In the genomic region with DNA sequence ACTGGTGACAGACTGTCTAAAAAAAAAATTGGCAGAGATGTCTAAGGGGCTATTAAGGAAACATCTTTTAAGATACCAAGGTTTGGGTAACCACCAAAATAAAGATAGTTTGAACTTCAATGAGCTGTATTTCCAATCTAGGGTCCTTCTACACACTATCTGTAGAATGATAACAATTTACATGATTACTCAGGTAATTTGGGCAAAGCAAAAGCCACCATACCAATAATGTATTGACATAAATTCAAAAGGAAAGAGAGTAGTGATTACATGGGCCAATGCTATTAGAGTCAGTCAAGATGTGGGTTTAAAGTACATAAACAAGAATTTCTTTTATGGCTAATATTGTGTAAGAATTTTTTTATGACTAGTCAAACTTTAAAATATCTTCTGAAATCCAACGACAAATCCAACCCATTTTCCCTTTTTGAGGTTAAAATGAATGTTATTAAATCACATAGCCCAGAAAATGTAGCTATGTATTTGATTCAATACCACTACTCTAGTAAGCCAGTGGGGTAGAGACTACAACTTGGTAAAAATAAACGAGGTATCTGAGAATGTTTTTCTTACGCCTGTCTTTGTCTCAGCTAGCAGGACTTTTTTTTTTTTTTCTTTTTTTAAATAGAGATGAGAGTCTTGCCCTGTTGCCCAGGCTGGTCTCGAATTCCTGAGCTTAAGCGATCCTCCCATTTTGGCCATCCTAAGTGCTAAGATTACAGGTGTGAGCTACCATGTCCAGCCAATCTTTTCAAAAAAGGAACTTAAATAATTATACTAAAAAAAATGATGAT, we compare ENCODE assay signal across 18 cellular contexts. TPM values are rescaled to one million over a fixed set of nuclear protein-coding genes. Genes with fewer than 3 reads are reported as not detected.
DNase-seq lines count a peak whose midpoint lies in the region; ATAC-seq and TF ChIP-seq lines count a peak whose summit lies in the region.
"Had no signal": no experiment of that assay in that cellular context is flagged by ENCODE, and none has a peak within 500 bp of the region (broad histone marks: within the 10 kb centered on the region; RNA-seq: fewer than 3 reads in every experiment).

No MANE protein-coding gene starts in this region.

- BruUV-seq in Caco-2 (replicated peaks; lab: Mats Ljungman, UMichigan) (no TSS peak), HCT116 (replicated peaks; lab: Mats Ljungman, UMichigan) (no TSS peak)

- H3K36me3 Mint-ChIP-seq in Caco-2 (ENCODE audit: insufficient read depth, unreplicated experiment) (peaks cover 25% of the 10 kb centered on the region), natural killer cell (no peaks in the 10 kb centered on the region)
- H3K36me3 Mint-ChIP-seq in activated naive CD8-positive, alpha-beta T cell = peaks cover 7% of the 10 kb centered on the region

- no peak for TF ChIP-seq RAD21 in HCT116 (IDR thresholded peaks at IDR 0.05; ENCODE audit: low read depth)

- no peaks in the 10 kb centered on the region for H3K9me3 ChIP-seq in Caco-2
- H3K9me3 ChIP-seq in HCT116 (ENCODE audit: control insufficient read depth in 1 of 2, insufficient read depth in 1 of 2, low read depth in 1 of 2, low read length in 2 of 2) = no peaks in the 10 kb centered on the region
- H3K9me3 ChIP-seq: HAP-1, MG63, SJSA1 had no signal

- H3K27me3 ChIP-seq in Caco-2 (replicated peaks; ENCODE audit: control insufficient read depth, insufficient read depth, low read length) = no peaks in the 10 kb centered on the region
- no peaks in the 10 kb centered on the region for H3K27me3 ChIP-seq in HCT116 (ENCODE audit: insufficient read depth, low read length)
- H3K27me3 ChIP-seq: MG63, SJSA1 had no signal

- peaks cover 20% of the 10 kb centered on the region; the same call in 1 of the 2 replicates for H4K20me1 ChIP-seq in HCT116 (ENCODE audit: insufficient read depth)

- H3K9ac ChIP-seq in HCT116 (ENCODE audit: low read length) = no peak overlapping the region
- H3K9ac ChIP-seq: KMS-11 had no signal

- H3K4me1 Mint-ChIP-seq in Caco-2 (ENCODE audit: low read depth, unreplicated experiment) = no peaks in the 10 kb centered on the region
- H3K4me1 Mint-ChIP-seq in activated naive CD8-positive, alpha-beta T cell (ENCODE audit: low read depth) = peaks cover 14% of the 10 kb centered on the region
- H3K4me1 Mint-ChIP-seq in natural killer cell = peaks cover 14 to 17% of the 10 kb centered on the region in 2 donors

- TF ChIP-seq CTCF in Caco-2 (IDR thresholded peaks at IDR 0.05; ENCODE audit: insufficient read depth in 1 of 2, low read depth in 1 of 2, low read length in 1 of 2, severe bottlenecking in 1 of 2, unreplicated experiment in 1 of 2) (no peak), HCT116 (IDR thresholded peaks at IDR 0.05 in 2 of 3, conservative IDR thresholded peaks at IDR 0.05 in 1 of 3; ENCODE audit: borderline replicate concordance in 1 of 3, insufficient read depth in 1 of 3, low read depth in 2 of 3, low read length in 2 of 3) (no peak), natural killer cell (IDR thresholded peaks at IDR 0.05) (no peak)

- no peak overlapping the region for H3K4me2 ChIP-seq in HCT116 (ENCODE audit: low read length)
- H3K4me2 ChIP-seq: KMS-11 had no signal

- no peak for TF ChIP-seq POLR2A in HCT116 (IDR thresholded peaks at IDR 0.05; ENCODE audit: borderline replicate concordance, extremely low read depth, insufficient read depth, insufficient read length)

- peak overlapping the region; percentile 14 for H3K27ac Mint-ChIP-seq in Caco-2 (ENCODE audit: unreplicated experiment)
- H3K27ac Mint-ChIP-seq in activated naive CD8-positive, alpha-beta T cell = peak overlapping the region; percentile 61
- H3K27ac Mint-ChIP-seq in natural killer cell = peak overlapping the region; percentile 62 to 68
- H3K27ac Mint-ChIP-seq: CD4-positive, CD25-positive, alpha-beta regulatory T cell had no signal

- POLR2A ChIA-PET in Caco-2 (lab: Charles Lee) = interaction anchor here (0.6 to 0.7 kb wide), 2 partner anchors 21 to 82 kb away, joined by 3 to 6 read pairs; no protein-coding TSS in a partner anchor
- POLR2A ChIA-PET in HCT116 (lab: Charles Lee) = interaction anchor here (0.9 to 2.2 kb wide), 6 partner anchors 8 to 82 kb away, joined by 3 to 6 read pairs (median 3); a partner anchor contains a TSS

- DNase-seq in Caco-2 (no peak), HCT116 (ENCODE audit: low read depth, low spot score) (no peak), natural killer cell (no peak), NCI-H1092 (lab: John Stamatoyannopoulos, UW) (no peak), NCI-H2081 treated with DMSO at 0.1 percent for 48 hours (lab: John Stamatoyannopoulos, UW) (no peak), amniotic stem cell (lab: John Stamatoyannopoulos, UW) (no peak)
- DNase-seq: ACHN; CD4-positive, CD25-positive, alpha-beta regulatory T cell; EL; MG63; NCI-H1930; NCI-H2171 treated with DMSO at 0.1 percent for 48 hours; NCI-H510A treated with DMSO at 0.1 percent for 48 hours had no signal

- no peak overlapping the region for H3K4me3 Mint-ChIP-seq in Caco-2 (ENCODE audit: unreplicated experiment)
- no peak overlapping the region for H3K4me3 Mint-ChIP-seq in activated naive CD8-positive, alpha-beta T cell
- H3K4me3 Mint-ChIP-seq in natural killer cell = no peak overlapping the region

- no peaks in the 10 kb centered on the region for H3K4me1 ChIP-seq in Caco-2
- H3K4me1 ChIP-seq in HCT116 (ENCODE audit: control insufficient read depth in 1 of 2, insufficient read depth in 2 of 2, low read length in 2 of 2) = peaks cover 0 to 10% of the 10 kb centered on the region in 2 experiments; a peak in 3 of 4 replicates
- H3K4me1 ChIP-seq: SJSA1 had no signal

- intact Hi-C loops in Caco-2 (cut with micrococcal nuclease; ENCODE audit: unreplicated experiment) = loop anchor here (1.0 kb wide), 1 partner anchor 18 kb away; no protein-coding TSS in a partner anchor
- intact Hi-C loops in HCT116 (cut with micrococcal nuclease) = no loop called here
- intact Hi-C loops in natural killer cell (cut with micrococcal nuclease) = no loop called here

- ATAC-seq in HCT116 = 0 out of 2 replicates have a peak, but pooled peaks have one; percentile 12
- ATAC-seq in natural killer cell = no peak

- no peaks in the 10 kb centered on the region for H3K9me2 ChIP-seq in HCT116 (ENCODE audit: insufficient read depth)

- CTCF ChIA-PET in Caco-2 (lab: Charles Lee) (no interaction called here), HCT116 (lab: Charles Lee) (interaction anchor here (0.7 kb wide), 1 partner anchor 122 kb away, joined by 3 read pairs; no protein-coding TSS in a partner anchor)

- H3K27ac ChIP-seq in HCT116 (ENCODE audit: low read depth, low read length) = no peak overlapping the region
- H3K27ac ChIP-seq: HL-60, KMS-11, SJSA1 had no signal

- no peaks in the 10 kb centered on the region for H3K27me3 Mint-ChIP-seq in Caco-2 (ENCODE audit: insufficient read depth, unreplicated experiment)
- no peaks in the 10 kb centered on the region for H3K27me3 Mint-ChIP-seq in activated naive CD8-positive, alpha-beta T cell
- no peaks in the 10 kb centered on the region for H3K27me3 Mint-ChIP-seq in natural killer cell (ENCODE audit: low read depth in 2 of 2)
- H3K27me3 Mint-ChIP-seq: CD4-positive, CD25-positive, alpha-beta regulatory T cell had no signal

- RAD21 ChIA-PET in HCT116 (lab: Charles Lee; ENCODE audit: low non-redundant PET in 1 of 2, low total read pairs in 2 of 2, uncharacterized antibody in 2 of 2, unreplicated experiment in 2 of 2) = no interaction called here

- H2AFZ ChIP-seq in HCT116 (ENCODE audit: low read depth, low read length, poor library complexity, severe bottlenecking) = no peak overlapping the region

- peaks cover 18% of the 10 kb centered on the region for H3K79me2 ChIP-seq in HCT116 (ENCODE audit: insufficient read depth, low read length)

- H3K9me3 Mint-ChIP-seq in Caco-2 (ENCODE audit: unreplicated experiment) = no peaks in the 10 kb centered on the region
- H3K9me3 Mint-ChIP-seq in activated naive CD8-positive, alpha-beta T cell (ENCODE audit: low read depth) = no peaks in the 10 kb centered on the region
- H3K9me3 Mint-ChIP-seq in natural killer cell = no peaks in the 10 kb centered on the region
- H3K9me3 Mint-ChIP-seq: CD4-positive, CD25-positive, alpha-beta regulatory T cell had no signal

- H3K4me3 ChIP-seq in Caco-2 (ENCODE audit: low read depth, low read length) (no peak overlapping the region), HCT116 (replicated peaks in 1 of 2; ENCODE audit: low read depth in 1 of 2, low read length in 2 of 2) (no peak overlapping the region)
- H3K4me3 ChIP-seq: HAP-1, MG63, SJSA1 had no signal

- H3K36me3 ChIP-seq in Caco-2 (ENCODE audit: control insufficient read depth, insufficient read depth, low read length) = peaks cover 2% of the 10 kb centered on the region; the same call in 1 of the 2 replicates
- peaks cover 33 to 37% of the 10 kb centered on the region in 2 experiments for H3K36me3 ChIP-seq in HCT116 (ENCODE audit: control insufficient read depth in 1 of 2, insufficient read depth in 2 of 2, low read length in 2 of 2)

TF ChIP-seq in HCT116, 20 proteins besides CTCF, POLR2A, EP300 and RAD21 (continues in another document):
- no peak for TF ChIP-seq ZNF274 (IDR thresholded peaks at IDR 0.05; ENCODE audit: low read depth, low read length)
- TF ChIP-seq TCF7L2 (IDR thresholded peaks at IDR 0.05; ENCODE audit: borderline replicate concordance, extremely low read depth, insufficient read depth, insufficient read length) = no peak
- no peak for TF ChIP-seq SRF (IDR thresholded peaks at IDR 0.05; ENCODE audit: low read depth)
- no peak for TF ChIP-seq EGR1 (IDR thresholded peaks at IDR 0.05; ENCODE audit: low read depth)

RNA-seq across cellular contexts. Expression of a gene that starts 10.4 kb away (rescaled TPM):
- 98.5 and 100 TPM in 2 replicates for total RNA-seq in Caco-2 (2022)
- total RNA-seq in HCT116 (2021; ENCODE audit: unreplicated experiment) = 97.9 TPM
- 51.6 and 62.4 TPM in 2 replicates for polyA plus RNA-seq in HCT116 (2012)
- 100 to 1,000 TPM; 121 to 153 (median 145) TPM for total RNA-seq in natural killer cell

RNA-seq across cellular contexts. Expression of a gene that starts 15.3 kb away (rescaled TPM):
- total RNA-seq in Caco-2 (2022) (28.3 and 28.6 TPM in 2 replicates), HCT116 (2021; ENCODE audit: unreplicated experiment) (26.1 TPM), natural killer cell (10 to 100 TPM; 20.0 to 32.0 (median 22.0) TPM)
- polyA plus RNA-seq in HCT116 (2012) = 14.2 and 17.7 TPM in 2 replicates

RNA-seq across cellular contexts. Expression of a gene that starts 48.3 kb away (rescaled TPM):
- total RNA-seq in Caco-2 (2022) = 60.4 and 71.5 TPM in 2 replicates
- total RNA-seq in HCT116 (2021; ENCODE audit: unreplicated experiment) = 31.1 TPM
- polyA plus RNA-seq in HCT116 (2012) = 12.0 and 14.2 TPM in 2 replicates
- total RNA-seq in natural killer cell = 10 to 100 TPM; 44.7 to 45.7 (median 45.4) TPM

Comparison
In these comparisons a context has a peak if more than half of its experiments do, and no peak if none do; other contexts are left out.
1. H3K27ac Mint-ChIP-seq: peak in every context shown above with its lines; median percentile 65 in natural killer cell; 61 in activated naive CD8-positive, alpha-beta T cell; 14 in Caco-2.